Comparison of ENCODE assay signal across 19 cellular contexts in genomic region chr17:28327709-28328108, GRCh38. TPM values are rescaled to one million over a fixed set of nuclear protein-coding genes. Genes with fewer than 3 reads are reported as not detected.
DNase-seq lines count a peak whose midpoint lies in the region; ATAC-seq and TF ChIP-seq lines count a peak whose summit lies in the region.
"Had no signal": no experiment of that assay in that cellular context is flagged by ENCODE, and none has a peak within 500 bp of the region (broad histone marks: within the 10 kb centered on the region; RNA-seq: fewer than 3 reads in every experiment).

No MANE protein-coding gene starts in this region.

- H3K36me3 ChIP-seq in osteoblast (ENCODE audit: insufficient read depth, low read length): peaks cover 46% of the 10 kb centered on the region

- H3K36me3 Mint-ChIP-seq in activated T-cell treated with anti-CD3 and anti-CD28 coated beads, Interleukin-2, amount 50 U/mL, for 24 hours (ENCODE audit: low read depth): peaks cover 72% of the 10 kb centered on the region
- H3K36me3 Mint-ChIP-seq in HFFc6 (ENCODE audit: low read depth): peaks cover 23% of the 10 kb centered on the region; the same call in 1 of the 2 replicates

- H3K27me3 ChIP-seq in osteoblast (ENCODE audit: insufficient read depth, low read length): no peaks in the 10 kb centered on the region
- H3K27me3 ChIP-seq: heart left ventricle, Peyer's patch had no signal

- no peaks in the 10 kb centered on the region for H3K27me3 Mint-ChIP-seq in activated T-cell treated with anti-CD3 and anti-CD28 coated beads, Interleukin-2, amount 50 U/mL, for 24 hours
- no peaks in the 10 kb centered on the region; the same call in 1 of the 2 replicates for H3K27me3 Mint-ChIP-seq in HFFc6 (ENCODE audit: insufficient read depth)

- peak overlapping the region; percentile 88 for H3K27ac Mint-ChIP-seq in activated T-cell treated with anti-CD3 and anti-CD28 coated beads, Interleukin-2, amount 50 U/mL, for 24 hours
- H3K27ac Mint-ChIP-seq in HFFc6: peak overlapping the region; percentile 7; the same call in 1 of the 2 replicates

- peaks cover 10% of the 10 kb centered on the region for H4K20me1 ChIP-seq in osteoblast (ENCODE audit: insufficient read depth, low read length)

- ATAC-seq in GM18868 (IDR thresholded peaks at IDR 0.05; ENCODE audit: unreplicated experiment): no peak
- no peak for ATAC-seq in HG03045 (IDR thresholded peaks at IDR 0.05; ENCODE audit: unreplicated experiment)
- ATAC-seq: heart left ventricle, psoas muscle had no signal

- H3K9me3 Mint-ChIP-seq in activated T-cell treated with anti-CD3 and anti-CD28 coated beads, Interleukin-2, amount 50 U/mL, for 24 hours: no peaks in the 10 kb centered on the region
- no peaks in the 10 kb centered on the region for H3K9me3 Mint-ChIP-seq in HFFc6

- no peaks in the 10 kb centered on the region for H3K4me1 ChIP-seq in osteoblast (ENCODE audit: insufficient read depth, low read length)
- H3K4me1 ChIP-seq: Peyer's patch, psoas muscle had no signal

- H3K4me3 ChIP-seq in choroid plexus epithelial cell (ENCODE audit: low read depth, low read length) (no peak overlapping the region), osteoblast (ENCODE audit: insufficient read depth, low read length) (no peak overlapping the region)
- H3K4me3 ChIP-seq: heart left ventricle, Peyer's patch, psoas muscle had no signal

- H3K4me1 Mint-ChIP-seq in activated T-cell treated with anti-CD3 and anti-CD28 coated beads, Interleukin-2, amount 50 U/mL, for 24 hours (ENCODE audit: low read depth): peaks cover 34% of the 10 kb centered on the region
- peaks cover 25% of the 10 kb centered on the region for H3K4me1 Mint-ChIP-seq in HFFc6 (ENCODE audit: low read depth)

- no peaks in the 10 kb centered on the region for H3K9me3 ChIP-seq in osteoblast (ENCODE audit: low read depth, low read length)
- H3K9me3 ChIP-seq: heart left ventricle, Peyer's patch, psoas muscle had no signal

- no peak for DNase-seq in activated T-cell treated with anti-CD3 and anti-CD28 coated beads, Interleukin-2, amount 50 U/mL, for 24 hours
- DNase-seq in activated T-cell treated with anti-CD3 and anti-CD28 coated beads, Interleukin-2, amount 50 U/mL, for 1 hour: no peak
- no peak for DNase-seq in HFFc6
- DNase-seq in choroid plexus epithelial cell (ENCODE audit: low read depth): peak; percentile 74
- DNase-seq in osteoblast (ENCODE audit: insufficient read length, low spot score, missing footprints): no peak
- DNase-seq in T1000 (lab: John Stamatoyannopoulos, UW): no peak
- DNase-seq: activated CD4-positive, alpha-beta T cell treated with anti-CD3 and anti-CD28 coated beads for 1 hour; effector memory CD4-positive, alpha-beta T cell; heart left ventricle; kidney glomerular epithelial cell; NCI-H1436 treated with DMSO at 0.1 percent for 48 hours; NCI-H510A treated with DMSO at 0.1 percent for 48 hours; psoas muscle had no signal

- no peak overlapping the region for H3K4me2 ChIP-seq in osteoblast (ENCODE audit: insufficient read depth, low read length)
- H3K4me2 ChIP-seq: KMS-11 had no signal

- peaks cover 27% of the 10 kb centered on the region for H3K79me2 ChIP-seq in osteoblast (ENCODE audit: insufficient read depth, low read length)

- no peak overlapping the region for H2AFZ ChIP-seq in osteoblast (ENCODE audit: low read length)

- no peak overlapping the region for H3K27ac ChIP-seq in osteoblast (ENCODE audit: low read depth, low read length)
- H3K27ac ChIP-seq: heart left ventricle, KMS-11, Peyer's patch, psoas muscle had no signal

- TF ChIP-seq CTCF in HFFc6 (IDR thresholded peaks at IDR 0.05): peak; percentile 40; the same call in 1 of the 2 replicates
- peak; percentile 51 for TF ChIP-seq CTCF in choroid plexus epithelial cell (conservative IDR thresholded peaks at IDR 0.05; ENCODE audit: low read depth, low read length)
- peak; percentile 26 for TF ChIP-seq CTCF in osteoblast (IDR thresholded peaks at IDR 0.05; ENCODE audit: extremely low read depth, low read depth, low read length)

- no peak overlapping the region for H3K4me3 Mint-ChIP-seq in activated T-cell treated with anti-CD3 and anti-CD28 coated beads, Interleukin-2, amount 50 U/mL, for 24 hours
- H3K4me3 Mint-ChIP-seq in HFFc6: no peak overlapping the region

RNA-seq across cellular contexts. Expression of gene IFT20, which starts 7.6 kb away (rescaled TPM):
- total RNA-seq in HFFc6 (2021; fragmentation: NEBNext Ultra II Directional; extraction: Animal tissue kit (Norgen Biotek cat#: 25700)): 10 to 100 TPM; 47.9 to 63.0 (median 50.9) TPM
- 59.4 and 59.8 TPM in 2 replicates for total RNA-seq in osteoblast

RNA-seq across cellular contexts. Expression of gene TNFAIP1, which starts 7.9 kb away (rescaled TPM):
- 10 to 100 TPM; 73.8 to 89.7 (median 85.2) TPM for total RNA-seq in HFFc6 (2021; fragmentation: NEBNext Ultra II Directional; extraction: Animal tissue kit (Norgen Biotek cat#: 25700))
- total RNA-seq in osteoblast: 31.8 and 33.3 TPM in 2 replicates

RNA-seq across cellular contexts. Expression of gene TMEM97, which starts 8.7 kb away (rescaled TPM):
- total RNA-seq in HFFc6 (2021; fragmentation: NEBNext Ultra II Directional; extraction: Animal tissue kit (Norgen Biotek cat#: 25700)): 10 to 100 TPM; 17.6 to 29.5 (median 24.1) TPM
- total RNA-seq in osteoblast: 20.6 TPM in 2 replicates

RNA-seq across cellular contexts. Expression of gene POLDIP2, which starts 29.6 kb away (rescaled TPM):
- total RNA-seq in HFFc6 (2021; fragmentation: NEBNext Ultra II Directional; extraction: Animal tissue kit (Norgen Biotek cat#: 25700)): 100 to 1,000 TPM; 104 to 118 (median 106) TPM
- 82.9 and 84.6 TPM in 2 replicates for total RNA-seq in osteoblast

RNA-seq across cellular contexts. Expression of gene SEBOX, which starts 37.3 kb away (rescaled TPM):
- total RNA-seq in HFFc6 (2021; fragmentation: NEBNext Ultra II Directional; extraction: Animal tissue kit (Norgen Biotek cat#: 25700)): not detected
- total RNA-seq in osteoblast: not detected in 2 replicates
- total RNA-seq: astrocyte, heart left ventricle, Peyer's patch, psoas muscle, temporal lobe had no signal
